In genomic region chr2:219495531-219496122, GRCh38 we compare ENCODE assay signal across 8 cellular contexts. TPM values are rescaled to one million over a fixed set of nuclear protein-coding genes. Genes with fewer than 3 reads are reported as not detected.
DNase-seq lines count a peak whose midpoint lies in the region; ATAC-seq, FAIRE-seq and TF ChIP-seq lines count a peak whose summit lies in the region.

No MANE protein-coding gene starts in this region.

- CTCF ChIA-PET in BJ (lab: Yijun Ruan, JAX), result interaction anchor here (0.6 to 42.0 kb wide), 23 partner anchors 9 to 517 kb away, joined by 3 to 872 read pairs (median 7); partner anchors contain the start of genes ASIC4, CHPF and TMEM198

- no peak overlapping the region for H2AK5ac ChIP-seq in mesenchymal stem cell (ENCODE audit: low read length, severe bottlenecking)

- FAIRE-seq in GM19239 (lab: Jason Lieb, UNC), result peak; percentile 4

- DNase-seq in BJ (ENCODE audit: low read depth), result no peak
- peak; percentile 73 for DNase-seq in GM19239 (ENCODE audit: insufficient read length, low spot score)
- DNase-seq in NCI-H2171 (lab: John Stamatoyannopoulos, UW), result peak; percentile 72
- peak; percentile 77 for DNase-seq in dermis blood vessel endothelial cell
- peak; percentile 84 for DNase-seq in mesenchymal stem cell
- DNase-seq in stimulated activated naive CD4-positive, alpha-beta T cell treated with Interleukin-2 at 50 U/mL for 16 hours (lab: John Stamatoyannopoulos, UW), result peak; percentile 32

- no peak overlapping the region for H2AFZ ChIP-seq in mesenchymal stem cell (ENCODE audit: low read depth, low read length)

- no peak overlapping the region for H3K14ac ChIP-seq in mesenchymal stem cell (ENCODE audit: low read length in 2 of 2)

- no peak overlapping the region for H2BK5ac ChIP-seq in mesenchymal stem cell (ENCODE audit: low read depth, low read length, poor library complexity, severe bottlenecking)

- peaks cover 24% of the 10 kb centered on the region for H3K4me1 ChIP-seq in mesenchymal stem cell (ENCODE audit: control insufficient read depth, insufficient read depth, low read depth, low read length)

- H3K23ac ChIP-seq in mesenchymal stem cell (ENCODE audit: low read length in 2 of 2), result no peak overlapping the region

- no peak overlapping the region for H4K8ac ChIP-seq in mesenchymal stem cell (ENCODE audit: low read length)

- no peak overlapping the region for H3K4me2 ChIP-seq in mesenchymal stem cell (ENCODE audit: low read length, poor library complexity, severe bottlenecking)

- H2BK120ac ChIP-seq in mesenchymal stem cell (ENCODE audit: low read depth, low read length), result no peak overlapping the region

- ATAC-seq in GM19035 (IDR thresholded peaks at IDR 0.05; ENCODE audit: unreplicated experiment), result no peak

- no peak overlapping the region for H3K27ac ChIP-seq in VCaP
- no peak overlapping the region for H3K27ac ChIP-seq in mesenchymal stem cell (ENCODE audit: low read length, poor library complexity, severe bottlenecking)

- H3K79me1 ChIP-seq in mesenchymal stem cell (replicated peaks; ENCODE audit: low read length, poor library complexity, severe bottlenecking), result peaks cover 11% of the 10 kb centered on the region

- H3K4me3 ChIP-seq in BJ (ENCODE audit: low read depth, low read length), result no peak overlapping the region
- no peak overlapping the region for H3K4me3 ChIP-seq in mesenchymal stem cell (ENCODE audit: insufficient read depth in 1 of 2, low read depth in 1 of 2, low read length in 2 of 2)

- peak overlapping the region in 1 of 2 experiments; percentile 38 for H3K18ac ChIP-seq in mesenchymal stem cell (ENCODE audit: low read depth in 1 of 2, low read length in 2 of 2)

- POLR2A ChIA-PET in BJ (lab: Charles Lee), result interaction anchor here (0.6 kb wide), 1 partner anchor 267 kb away, joined by 3 read pairs; no protein-coding TSS in a partner anchor

- TF ChIP-seq CTCF in BJ (IDR thresholded peaks at IDR 0.05; ENCODE audit: insufficient read depth, low read depth, low read length) (peak; percentile 78), VCaP (conservative IDR thresholded peaks at IDR 0.05) (peak; percentile 67)

- peak overlapping the region in 1 of 2 experiments; percentile 54 for H2BK12ac ChIP-seq in mesenchymal stem cell (ENCODE audit: low read length in 2 of 2)

- H2BK15ac ChIP-seq in mesenchymal stem cell (ENCODE audit: low read depth, poor library complexity, severe bottlenecking), result no peak overlapping the region

- H3K27me3 ChIP-seq in BJ (ENCODE audit: control insufficient read depth, insufficient read depth, low read length) (no peaks in the 10 kb centered on the region), mesenchymal stem cell (ENCODE audit: control insufficient read depth in 1 of 2, insufficient read depth in 1 of 2, low read length in 2 of 2) (peaks cover 0 to 45% of the 10 kb centered on the region in 2 experiments)

- H4K91ac ChIP-seq in mesenchymal stem cell (ENCODE audit: low read length), result no peak overlapping the region

- no peaks in the 10 kb centered on the region for H3K9me3 ChIP-seq in mesenchymal stem cell (ENCODE audit: control insufficient read depth, low read length)

- H3K36me3 ChIP-seq in BJ (ENCODE audit: control insufficient read depth, insufficient read depth, low read length) (peaks cover 4% of the 10 kb centered on the region), mesenchymal stem cell (ENCODE audit: control insufficient read depth in 1 of 2, insufficient read depth in 2 of 2, low read depth in 1 of 2, low read length in 2 of 2) (peaks cover 26 to 29% of the 10 kb centered on the region in 2 experiments)

- 41% methylated on average over 12 of the region's 14 CpGs for WGBS in mesenchymal stem cell

- no peak overlapping the region for H3K9ac ChIP-seq in mesenchymal stem cell (ENCODE audit: low read length)

- no peak overlapping the region for H3K4ac ChIP-seq in mesenchymal stem cell (ENCODE audit: low read depth in 1 of 2, low read length in 2 of 2)

RNA-seq across cellular contexts. Expression of gene GMPPA, which starts 3.1 kb away (rescaled TPM):
- 123 and 171 TPM in 2 replicates for polyA plus RNA-seq in BJ (2011; rRNA removed)
- 83.3 and 128 TPM in 2 replicates for polyA minus RNA-seq in BJ (2011; rRNA and poly(A)+ RNA removed)
- 33.4 and 34.5 TPM in 2 replicates for total RNA-seq in dermis blood vessel endothelial cell
- 41.8 TPM for polyA plus RNA-seq in mesenchymal stem cell (2013, experiment 1 of 2)
- 41.6 TPM for polyA plus RNA-seq in mesenchymal stem cell (2013, experiment 2 of 2)

RNA-seq across cellular contexts. Expression of gene ASIC4, which starts 18.7 kb away (rescaled TPM):
- 0.04 and 0.09 TPM in 2 replicates for polyA plus RNA-seq in BJ (2011; rRNA removed)
- polyA minus RNA-seq in BJ (2011; rRNA and poly(A)+ RNA removed), result 0.09 TPM in 1 of 2 replicates, not detected in the other
- total RNA-seq in dermis blood vessel endothelial cell, result not detected in 2 replicates
- polyA plus RNA-seq in mesenchymal stem cell (2013, experiment 1 of 2), result not detected
- polyA plus RNA-seq in mesenchymal stem cell (2013, experiment 2 of 2), result not detected

RNA-seq across cellular contexts. Expression of gene CHPF, which starts 48.0 kb away (rescaled TPM):
- 65.0 and 119 TPM in 2 replicates for polyA plus RNA-seq in BJ (2011; rRNA removed)
- 19.2 and 21.0 TPM in 2 replicates for polyA minus RNA-seq in BJ (2011; rRNA and poly(A)+ RNA removed)
- 0.84 and 3.2 TPM in 2 replicates for total RNA-seq in dermis blood vessel endothelial cell
- 134 TPM for polyA plus RNA-seq in mesenchymal stem cell (2013, experiment 1 of 2)
- polyA plus RNA-seq in mesenchymal stem cell (2013, experiment 2 of 2), result 133 TPM

RNA-seq across cellular contexts. Expression of gene TMEM198, which starts 48.2 kb away (rescaled TPM):
- polyA plus RNA-seq in BJ (2011; rRNA removed), result 2.5 and 4.0 TPM in 2 replicates
- 1.2 and 1.9 TPM in 2 replicates for polyA minus RNA-seq in BJ (2011; rRNA and poly(A)+ RNA removed)
- under 0.01 TPM in 1 of 2 replicates, not detected in the other for total RNA-seq in dermis blood vessel endothelial cell
- polyA plus RNA-seq in mesenchymal stem cell (2013, experiment 1 of 2), result 1.5 TPM
- 1.3 TPM for polyA plus RNA-seq in mesenchymal stem cell (2013, experiment 2 of 2)
